ENCODE assay signal across 31 cellular contexts in the genomic region with DNA sequence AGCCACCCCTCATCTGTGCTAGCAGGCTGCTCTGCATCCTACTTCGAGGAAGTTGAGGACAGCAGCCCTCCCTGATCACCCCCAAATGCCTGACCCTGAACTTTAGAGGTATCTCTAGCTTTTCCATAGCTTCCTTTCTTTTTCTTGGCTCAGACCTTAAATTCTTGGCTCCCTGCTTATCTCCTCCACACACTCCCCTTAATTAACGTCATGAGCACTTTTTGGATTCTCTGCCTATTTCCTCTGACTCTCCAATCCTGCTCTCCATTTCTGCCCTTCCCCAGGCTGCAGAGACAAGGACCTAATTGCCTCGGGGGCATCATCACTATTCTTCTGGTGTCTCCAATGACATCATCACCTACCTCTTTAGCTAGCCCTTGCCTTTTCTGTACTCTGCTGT.
"Had no signal": no experiment of that assay in that cellular context is flagged by ENCODE, and none has a peak within 500 bp of the region (broad histone marks: within the 10 kb centered on the region; RNA-seq: fewer than 3 reads in every experiment).

No MANE protein-coding gene starts in this region.

- H3K27me3 ChIP-seq: brain microvascular endothelial cell, gastroesophageal sphincter, left lung, sigmoid colon, stomach, suprapubic skin, tibial nerve had no signal

- H3K36me3 Mint-ChIP-seq: activated naive CD4-positive, alpha-beta T cell treated with anti-CD3 and anti-CD28 coated beads, Interleukin-2, amount 50 U/mL, for 72 hours; stimulated activated memory B cell treated with anti-CD40 and anti-IgM and Interleukin-4, amounts not matched to agents 10 μg/mL and 1 μg/mL and 100 μg/mL, for 72 hours had no signal

- H3K4me3 Mint-ChIP-seq: activated B cell treated with CpG ODN at 0.5 μM for 24 hours; activated CD4-positive, alpha-beta T cell treated with anti-CD3 and anti-CD28 coated beads for 36 hours; activated T-cell treated with anti-CD3 and anti-CD28 coated beads, Interleukin-2, amount 50 U/mL, for 24 hours; activated T-helper 17 cell treated with anti-CD3 and anti-CD28 coated beads, Interleukin-2, amount 50 U/mL, for 72 hours; stimulated activated memory B cell treated with anti-CD40 and anti-IgM and Interleukin-4, amounts not matched to agents 10 μg/mL and 1 μg/mL and 100 μg/mL, for 72 hours; T-helper 1 cell treated with Interleukin-12 subunit alpha and Interleukin-12 subunit beta and Interleukin-4 antibody, amounts not matched to agents 30 μg/mL and 1 μg/mL, for 36 hours had no signal

- H3K9me3 ChIP-seq: gastroesophageal sphincter, left lung, sigmoid colon, stomach, suprapubic skin, tibial nerve had no signal

- H3K4me2 ChIP-seq: smooth muscle cell had no signal

- H3K27ac Mint-ChIP-seq: activated B cell treated with CpG ODN at 0.5 μM for 24 hours; activated CD4-positive, alpha-beta T cell treated with anti-CD3 and anti-CD28 coated beads for 36 hours; activated naive CD4-positive, alpha-beta T cell treated with anti-CD3 and anti-CD28 coated beads, Interleukin-2, amount 50 U/mL, for 72 hours; activated T-cell treated with anti-CD3 and anti-CD28 coated beads, Interleukin-2, amount 50 U/mL, for 24 hours; activated T-helper 17 cell treated with anti-CD3 and anti-CD28 coated beads, Interleukin-2, amount 50 U/mL, for 72 hours; stimulated activated memory B cell treated with anti-CD40 and anti-IgM and Interleukin-4, amounts not matched to agents 10 μg/mL and 1 μg/mL and 100 μg/mL, for 72 hours; T-helper 1 cell treated with Interleukin-12 subunit alpha and Interleukin-12 subunit beta and Interleukin-4 antibody, amounts not matched to agents 30 μg/mL and 1 μg/mL, for 36 hours had no signal

- H3K4me3 ChIP-seq: gastroesophageal sphincter, left lung, sigmoid colon, smooth muscle cell, stomach, suprapubic skin, tibial nerve had no signal

- FAIRE-seq: colon, urothelium cell line had no signal

- H3K4me1 Mint-ChIP-seq: activated B cell treated with CpG ODN at 0.5 μM for 24 hours; activated T-helper 17 cell treated with anti-CD3 and anti-CD28 coated beads, Interleukin-2, amount 50 U/mL, for 72 hours; stimulated activated memory B cell treated with anti-CD40 and anti-IgM and Interleukin-4, amounts not matched to agents 10 μg/mL and 1 μg/mL and 100 μg/mL, for 72 hours had no signal

- H3K4me1 ChIP-seq: gastroesophageal sphincter, left lung, sigmoid colon, stomach had no signal

- H3K9me3 Mint-ChIP-seq: activated B cell treated with CpG ODN at 0.5 μM for 24 hours; activated naive CD4-positive, alpha-beta T cell treated with anti-CD3 and anti-CD28 coated beads, Interleukin-2, amount 50 U/mL, for 72 hours; activated T-cell treated with anti-CD3 and anti-CD28 coated beads, Interleukin-2, amount 50 U/mL, for 24 hours; activated T-helper 17 cell treated with anti-CD3 and anti-CD28 coated beads, Interleukin-2, amount 50 U/mL, for 72 hours; stimulated activated memory B cell treated with anti-CD40 and anti-IgM and Interleukin-4, amounts not matched to agents 10 μg/mL and 1 μg/mL and 100 μg/mL, for 72 hours; T-helper 1 cell treated with Interleukin-12 subunit alpha and Interleukin-12 subunit beta and Interleukin-4 antibody, amounts not matched to agents 30 μg/mL and 1 μg/mL, for 36 hours had no signal

- DNase-seq: activated B cell treated with CpG ODN at 0.5 μM for 24 hours; activated CD4-positive, alpha-beta T cell treated with anti-CD3 and anti-CD28 coated beads for 36 hours; activated CD4-positive, alpha-beta T cell treated with anti-CD3 and anti-CD28 coated beads, Interleukin-2, amount 50 U/mL, for 4 hours; activated CD8-positive, alpha-beta memory T cell treated with anti-CD3 and anti-CD28 coated beads for 24 hours; activated CD8-positive, alpha-beta memory T cell treated with anti-CD3 and anti-CD28 coated beads, Interleukin-2, amount 50 U/mL, for 4 hours; activated T-cell treated with anti-CD3 and anti-CD28 coated beads, Interleukin-2, amount 50 U/mL, for 24 hours; aorta; brain microvascular endothelial cell; central memory CD4-positive, alpha-beta T cell; effector memory CD4-positive, alpha-beta T cell; head of caudate nucleus; islet precursor cell; left lung; mammary epithelial cell; nucleus accumbens; posterior cingulate gyrus; sigmoid colon; stimulated activated CD4-positive, alpha-beta T cell treated with anti-CD3 and anti-CD28 coated beads, Interleukin-15, amount 100 ng/mL, for 24 hours; stomach; T1000 had no signal

- H3K27ac ChIP-seq: brain microvascular endothelial cell, gastroesophageal sphincter, left lung, sigmoid colon, stomach, tibial nerve had no signal

- H3K36me3 ChIP-seq: brain microvascular endothelial cell, gastroesophageal sphincter, left lung, sigmoid colon, stomach, suprapubic skin, tibial nerve had no signal

- ATAC-seq: activated CD4-positive, alpha-beta T cell treated with anti-CD3 and anti-CD28 coated beads for 36 hours; activated naive CD4-positive, alpha-beta T cell treated with anti-CD3 and anti-CD28 coated beads, Interleukin-2, amount 50 U/mL, for 72 hours; activated T-helper 17 cell treated with anti-CD3 and anti-CD28 coated beads, Interleukin-2, amount 50 U/mL, for 72 hours; esophagus mucosa; gastroesophageal sphincter; left lung; stimulated activated memory B cell treated with anti-CD40 and anti-IgM and Interleukin-4, amounts not matched to agents 10 μg/mL and 1 μg/mL and 100 μg/mL, for 72 hours had no signal
